Comparison of ENCODE assay signal across 4 cellular contexts in the genomic region with DNA sequence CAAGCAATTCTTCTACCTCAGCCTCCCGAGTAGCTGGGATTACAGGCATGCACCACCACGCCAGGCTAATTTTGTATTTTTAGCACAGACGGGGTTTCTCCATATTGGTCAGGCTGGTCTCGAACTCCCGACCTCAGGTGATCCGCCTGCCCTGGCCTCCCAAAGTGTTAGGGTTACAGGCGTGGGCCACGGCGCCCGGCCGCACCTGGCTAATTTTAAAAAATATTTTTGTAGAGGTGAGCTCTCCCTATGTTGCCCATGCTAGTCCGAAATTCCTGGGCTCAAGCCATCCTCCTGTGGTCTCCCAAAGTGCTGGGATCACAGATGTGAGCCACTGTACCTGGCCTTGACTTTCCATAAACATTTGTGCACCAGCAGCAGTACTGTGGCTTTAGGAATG. TPM values are rescaled to one million over a fixed set of nuclear protein-coding genes. Genes with fewer than 3 reads are reported as not detected.
"Had no signal": no experiment of that assay in that cellular context is flagged by ENCODE, and none has a peak within 500 bp of the region (broad histone marks: within the 10 kb centered on the region; RNA-seq: fewer than 3 reads in every experiment).

No MANE protein-coding gene starts in this region.

RNA-seq across cellular contexts. Expression of a gene that starts 10.1 kb away (rescaled TPM):
- total RNA-seq: dermis blood vessel endothelial cell; glomerular endothelial cell; naive thymus-derived CD8-positive, alpha-beta T cell; pulmonary artery endothelial cell had no signal
- polyA plus RNA-seq: naive thymus-derived CD8-positive, alpha-beta T cell had no signal

RNA-seq across cellular contexts. Expression of a gene that starts 31.3 kb away (rescaled TPM):
- total RNA-seq: naive thymus-derived CD8-positive, alpha-beta T cell had no signal
